10 cellular contexts compared by ENCODE assay signal in the genomic region with DNA sequence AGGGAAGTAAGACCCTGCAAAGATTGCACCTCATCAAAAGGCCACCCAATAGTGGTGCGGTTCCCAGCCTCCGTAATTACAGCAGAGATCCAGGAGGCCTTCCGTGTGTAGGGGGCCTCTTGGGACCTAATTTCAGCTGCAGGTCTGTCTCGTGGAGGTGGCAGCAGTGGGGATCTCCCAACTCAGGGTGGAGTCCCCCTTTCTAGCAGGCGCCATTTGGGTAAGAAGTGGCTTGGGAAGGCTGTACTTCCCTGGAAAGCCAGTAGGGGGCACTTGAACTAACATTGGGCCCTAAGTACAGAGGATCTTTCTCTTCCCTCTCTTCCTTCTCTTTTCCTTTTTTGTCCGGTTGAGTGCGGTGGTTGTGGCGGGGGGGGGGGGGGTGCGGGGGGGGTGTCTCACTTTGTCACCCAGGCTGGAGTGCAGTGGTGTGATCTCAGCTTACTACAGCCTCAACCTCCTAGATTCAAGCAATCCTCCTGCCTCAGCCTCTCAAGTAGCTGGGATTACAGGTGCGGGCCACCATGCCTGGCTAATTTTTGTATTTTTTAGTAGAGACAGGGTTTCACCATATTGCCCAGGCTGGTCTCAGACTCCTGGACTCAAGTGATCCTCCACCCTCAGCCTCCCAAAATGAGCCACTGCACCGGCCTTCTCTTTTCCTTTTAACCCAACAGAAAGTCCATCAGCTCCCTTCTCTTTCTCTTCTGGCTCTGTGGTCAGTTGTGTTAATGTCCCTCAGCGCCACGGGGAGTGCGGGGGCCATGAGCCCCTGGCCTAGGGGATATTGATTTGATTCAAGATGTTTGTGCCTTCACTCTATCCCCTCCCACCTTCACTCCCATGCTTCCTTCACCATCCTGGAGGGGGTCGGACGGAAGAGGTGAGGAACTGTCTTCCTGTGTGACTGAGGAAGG. TPM values are rescaled to one million over a fixed set of nuclear protein-coding genes. Genes with fewer than 3 reads are reported as not detected.
DNase-seq lines count a peak whose midpoint lies in the region; ATAC-seq and TF ChIP-seq lines count a peak whose summit lies in the region.
"Had no signal": no experiment of that assay in that cellular context is flagged by ENCODE, and none has a peak within 500 bp of the region (broad histone marks: within the 10 kb centered on the region; RNA-seq: fewer than 3 reads in every experiment).

No MANE protein-coding gene starts in this region.

- H3K36me3 ChIP-seq in mucosa of descending colon (ENCODE audit: low read depth) = no peaks in the 10 kb centered on the region

- peaks cover 10% of the 10 kb centered on the region for H3K36me3 Mint-ChIP-seq in HFFc6 (ENCODE audit: low read depth)
- H3K36me3 Mint-ChIP-seq in activated T-helper 17 cell treated with anti-CD3 and anti-CD28 coated beads, Interleukin-2, amount 50 U/mL, for 72 hours (ENCODE audit: low read depth) = peaks cover 53% of the 10 kb centered on the region

- no peak overlapping the region for H3K4me3 ChIP-seq in mucosa of descending colon
- H3K4me3 ChIP-seq: SJCRH30, vagina had no signal

- H3K9me3 Mint-ChIP-seq in HFFc6 = no peaks in the 10 kb centered on the region
- H3K9me3 Mint-ChIP-seq in activated T-helper 17 cell treated with anti-CD3 and anti-CD28 coated beads, Interleukin-2, amount 50 U/mL, for 72 hours = no peaks in the 10 kb centered on the region

- intact Hi-C loops in mucosa of descending colon (cut with DNase I, micrococcal nuclease) = loop anchor here (5.0 kb wide), 2 partner anchors 403 to 418 kb away; no protein-coding TSS in a partner anchor

- ATAC-seq in activated T-helper 17 cell treated with anti-CD3 and anti-CD28 coated beads, Interleukin-2, amount 50 U/mL, for 72 hours (replicated peaks) = no peak
- no peak for ATAC-seq in mucosa of descending colon
- ATAC-seq in HG03342 (IDR thresholded peaks at IDR 0.05; ENCODE audit: unreplicated experiment) = no peak
- no peak for ATAC-seq in GM19397 (IDR thresholded peaks at IDR 0.05; ENCODE audit: unreplicated experiment)
- ATAC-seq in GM19467 (IDR thresholded peaks at IDR 0.05; ENCODE audit: unreplicated experiment) = no peak

- TF ChIP-seq CTCF in HFFc6 (IDR thresholded peaks at IDR 0.05) (peak; percentile 77), mucosa of descending colon (IDR thresholded peaks at IDR 0.05) (peak; percentile 10)

- peaks cover 25% of the 10 kb centered on the region for H3K4me1 Mint-ChIP-seq in HFFc6 (ENCODE audit: low read depth)
- H3K4me1 Mint-ChIP-seq in activated T-helper 17 cell treated with anti-CD3 and anti-CD28 coated beads, Interleukin-2, amount 50 U/mL, for 72 hours = peaks cover 19% of the 10 kb centered on the region

- no peaks in the 10 kb centered on the region for H3K9me3 ChIP-seq in mucosa of descending colon
- H3K9me3 ChIP-seq: SJCRH30, vagina had no signal

- no peaks in the 10 kb centered on the region for H3K4me1 ChIP-seq in mucosa of descending colon (ENCODE audit: low read depth)

- H3K27ac Mint-ChIP-seq in HFFc6 = peak overlapping the region; percentile 40; the same call in 1 of the 2 replicates
- H3K27ac Mint-ChIP-seq in activated T-helper 17 cell treated with anti-CD3 and anti-CD28 coated beads, Interleukin-2, amount 50 U/mL, for 72 hours = peak overlapping the region; percentile 92

- peaks cover 4% of the 10 kb centered on the region; the same call in 1 of the 2 replicates for H3K27me3 Mint-ChIP-seq in HFFc6 (ENCODE audit: insufficient read depth)
- H3K27me3 Mint-ChIP-seq in activated T-helper 17 cell treated with anti-CD3 and anti-CD28 coated beads, Interleukin-2, amount 50 U/mL, for 72 hours = no peaks in the 10 kb centered on the region

- H3K4me3 Mint-ChIP-seq in HFFc6 = no peak overlapping the region
- peak overlapping the region; percentile 15 for H3K4me3 Mint-ChIP-seq in activated T-helper 17 cell treated with anti-CD3 and anti-CD28 coated beads, Interleukin-2, amount 50 U/mL, for 72 hours

- DNase-seq in D341Med (ENCODE audit: low spot score) = peak; percentile 43
- no peak for DNase-seq in HFFc6
- peak in 1 of 3 donors; percentile 29 for DNase-seq in mucosa of descending colon
- DNase-seq in MV-4-11 (lab: John Stamatoyannopoulos, UW) = no peak

RNA-seq across cellular contexts. Expression of gene CENPO, which starts 32.0 kb away (rescaled TPM):
- total RNA-seq in HFFc6 (2021; fragmentation: NEBNext Ultra II Directional; extraction: Animal tissue kit (Norgen Biotek cat#: 25700)) = 10 to 100 TPM; 19.1 to 28.7 (median 24.7) TPM
- 10 to 100 TPM; 32.7 to 54.8 TPM for total RNA-seq in activated T-helper 17 cell treated with anti-CD3 and anti-CD28 coated beads, Interleukin-2, amount 50 U/mL, for 72 hours
- 10 to 100 TPM in 2 of 3 donors, 1 to 10 TPM in 1; 6.0 to 15.7 (median 13.4) TPM for total RNA-seq in mucosa of descending colon

RNA-seq across cellular contexts. Expression of gene PTRHD1, which starts 32.0 kb away (rescaled TPM):
- total RNA-seq in HFFc6 (2021; fragmentation: NEBNext Ultra II Directional; extraction: Animal tissue kit (Norgen Biotek cat#: 25700)) = 10 to 100 TPM; 29.4 to 44.4 (median 35.0) TPM
- 10 to 100 TPM; 19.4 to 30.0 TPM for total RNA-seq in activated T-helper 17 cell treated with anti-CD3 and anti-CD28 coated beads, Interleukin-2, amount 50 U/mL, for 72 hours
- total RNA-seq in mucosa of descending colon = 10 to 100 TPM; 19.6 to 43.4 (median 41.9) TPM
